Comparison of ENCODE assay signal across 16 cellular contexts in the genomic region with DNA sequence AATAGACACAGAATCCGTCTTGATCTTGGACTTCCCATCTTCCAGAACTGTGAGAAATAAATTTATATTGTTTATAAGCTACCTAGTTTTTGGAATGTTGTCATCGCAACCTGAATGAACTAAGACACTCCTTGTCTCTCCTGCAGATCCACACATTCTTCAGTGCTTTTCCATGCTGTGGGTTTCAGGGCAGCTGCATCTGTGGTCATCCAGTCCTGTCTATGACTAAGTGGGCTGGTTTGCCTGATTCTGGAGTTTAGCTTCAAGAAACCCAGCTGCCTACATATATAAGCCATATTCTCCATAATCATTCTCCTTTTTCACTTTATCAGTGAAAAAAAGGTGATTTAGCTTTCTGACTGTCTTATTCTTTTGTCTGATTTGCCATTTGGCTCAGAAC.
DNase-seq lines count a peak whose midpoint lies in the region; ATAC-seq and TF ChIP-seq lines count a peak whose summit lies in the region.
"Had no signal": no experiment of that assay in that cellular context is flagged by ENCODE, and none has a peak within 500 bp of the region (broad histone marks: within the 10 kb centered on the region; RNA-seq: fewer than 3 reads in every experiment).

No MANE protein-coding gene starts in this region.

- H3K4me1 Mint-ChIP-seq in activated naive CD4-positive, alpha-beta T cell treated with anti-CD3 and anti-CD28 coated beads for 36 hours (ENCODE audit: low read depth), result no peaks in the 10 kb centered on the region
- H3K4me1 Mint-ChIP-seq: IgD-negative memory B cell had no signal

- no peak overlapping the region for H3K27ac ChIP-seq in tibial artery
- H3K27ac ChIP-seq: C4-2B had no signal

- no peak for TF ChIP-seq CTCF in astrocyte of the spinal cord (IDR thresholded peaks at IDR 0.05; ENCODE audit: low read depth, low read length)
- TF ChIP-seq CTCF in tibial artery (IDR thresholded peaks at IDR 0.05), result no peak

- DNase-seq in AG08395 (ENCODE audit: low spot score) (peak; percentile 55), HT1080 (ENCODE audit: low read depth) (peak; percentile 66), astrocyte of the spinal cord (ENCODE audit: low read depth, low spot score) (peak; percentile 45), myocyte (ENCODE audit: low read depth) (peak; percentile 85), tibial artery (no peak), DMS53 treated with DMSO at 0.1 percent for 48 hours (lab: John Stamatoyannopoulos, UW; ENCODE audit: unreplicated experiment) (no peak)
- no peak for DNase-seq in activated naive CD4-positive, alpha-beta T cell treated with anti-CD3 and anti-CD28 coated beads for 36 hours
- DNase-seq: Kasumi-1, NCI-H187, NCI-H226, NCI-H524 treated with DMSO at 0.1 percent for 48 hours, Right ventricle myocardium superior had no signal

- no peaks in the 10 kb centered on the region for H3K9me3 Mint-ChIP-seq in activated naive CD4-positive, alpha-beta T cell treated with anti-CD3 and anti-CD28 coated beads for 36 hours
- H3K9me3 Mint-ChIP-seq: IgD-negative memory B cell had no signal

- intact Hi-C loops in tibial artery (cut with DNase I; ENCODE audit: low total_unique reads), result no loop called here
- intact Hi-C loops in activated naive CD4-positive, alpha-beta T cell treated with anti-CD3 and anti-CD28 coated beads for 36 hours (cut with micrococcal nuclease), result no loop called here

- no peaks in the 10 kb centered on the region for H3K9me3 ChIP-seq in tibial artery

- no peaks in the 10 kb centered on the region for H3K4me1 ChIP-seq in tibial artery

- H3K36me3 Mint-ChIP-seq in activated naive CD4-positive, alpha-beta T cell treated with anti-CD3 and anti-CD28 coated beads for 36 hours (ENCODE audit: low read depth), result no peaks in the 10 kb centered on the region
- H3K36me3 Mint-ChIP-seq: IgD-negative memory B cell had no signal

- no peak for ATAC-seq in HG02840 (IDR thresholded peaks at IDR 0.05; ENCODE audit: low FRiP score, unreplicated experiment)
- ATAC-seq: Panc1 had no signal

- in situ Hi-C loops in astrocyte of the spinal cord (cut with HindIII; ENCODE audit: low sequenced_read_pairs), result no loop called here

- H3K27me3 ChIP-seq in tibial artery, result no peaks in the 10 kb centered on the region

- H3K4me3 Mint-ChIP-seq in activated naive CD4-positive, alpha-beta T cell treated with anti-CD3 and anti-CD28 coated beads for 36 hours, result no peak overlapping the region

- peaks cover 8% of the 10 kb centered on the region for H3K27me3 Mint-ChIP-seq in activated naive CD4-positive, alpha-beta T cell treated with anti-CD3 and anti-CD28 coated beads for 36 hours (ENCODE audit: low read depth)

- CTCF ChIA-PET in activated naive CD4-positive, alpha-beta T cell treated with anti-CD3 and anti-CD28 coated beads for 36 hours (lab: Charles Lee), result no interaction called here

- no peak overlapping the region for H3K27ac Mint-ChIP-seq in activated naive CD4-positive, alpha-beta T cell treated with anti-CD3 and anti-CD28 coated beads for 36 hours
- H3K27ac Mint-ChIP-seq: IgD-negative memory B cell had no signal

- H3K4me3 ChIP-seq in astrocyte of the spinal cord (ENCODE audit: low read depth, low read length) (no peak overlapping the region), tibial artery (no peak overlapping the region)

- H3K36me3 ChIP-seq in tibial artery, result no peaks in the 10 kb centered on the region

Comparison
In these comparisons a context has a peak if more than half of its experiments do, and no peak if none do; other contexts are left out.
1. DNase-seq: peak in AG08395 (single experiment), HT1080 (single experiment), astrocyte of the spinal cord (single experiment) and myocyte (single experiment); none in tibial artery (0 of 2), activated naive CD4-positive, alpha-beta T cell treated with anti-CD3 and anti-CD28 coated beads for 36 hours (single experiment) and DMS53 treated with DMSO at 0.1 percent for 48 hours (single experiment).